In genomic region chr12:82620917-82621316, GRCh38 we compare ENCODE assay signal across 27 cellular contexts.
"Had no signal": no experiment of that assay in that cellular context is flagged by ENCODE, and none has a peak within 500 bp of the region (broad histone marks: within the 10 kb centered on the region; RNA-seq: fewer than 3 reads in every experiment).

No MANE protein-coding gene starts in this region.

- H3K9me3 ChIP-seq: stomach, suprapubic skin, testis, thoracic aorta, thyroid gland, tibial artery, tibial nerve, transverse colon, upper lobe of left lung, upper lobe of right lung, uterus, vagina had no signal

- H3K36me3 ChIP-seq: stomach, suprapubic skin, thoracic aorta, thyroid gland, tibial artery, tibial nerve, transverse colon, upper lobe of left lung, upper lobe of right lung, uterus, vagina had no signal

- ATAC-seq: stimulated activated effector memory CD8-positive, alpha-beta T cell treated with anti-CD3 and anti-CD28 coated beads, Interleukin-12 subunit alpha, Interleukin-12 subunit beta, amount 100 ng/mL, for 72 hours; stimulated activated memory B cell treated with anti-CD40 and anti-IgM and Interleukin-4, amounts not matched to agents 10 μg/mL and 1 μg/mL and 100 μg/mL, for 72 hours; stimulated activated naive B cell treated with anti-CD40 and anti-IgM and Interleukin-4, amounts not matched to agents 10 μg/mL and 1 μg/mL and 100 μg/mL, for 72 hours; stimulated activated naive CD8-positive, alpha-beta T cell treated with anti-CD3 and anti-CD28 coated beads, Interleukin-15, amount 100 ng/mL, for 72 hours; stimulated activated naive CD8-positive, alpha-beta T cell treated with anti-CD3 and anti-CD28 coated beads, Interleukin-15, Interleukin-2, amounts not matched to agents 100 U/mL and 50 U/mL, for 24 hours had no signal

- DNase-seq: stimulated activated CD4-positive, alpha-beta T cell treated with anti-CD3 and anti-CD28 coated beads, Interleukin-2, amount 100 ng/mL, for 48 hours; stimulated activated CD4-positive, alpha-beta T cell treated with anti-CD3 and anti-CD28 coated beads, Interleukin-4, amount 100 ng/mL, for 1 hour; stimulated activated CD4-positive, alpha-beta T cell treated with anti-CD3 and anti-CD28 coated beads, Interleukin-4, amount 100 ng/mL, for 24 hours; stimulated activated CD4-positive, alpha-beta T cell treated with anti-CD3 and anti-CD28 coated beads, Interleukin-4, amount 100 ng/mL, for 4 hours; stimulated activated CD8-positive, alpha-beta memory T cell treated with anti-CD3 and anti-CD28 coated beads, Interleukin-4, amount 100 ng/mL, for 48 hours; stimulated activated naive B cell treated with anti-CD40 and anti-IgM and Interleukin-4, amounts not matched to agents 10 μg/mL and 1 μg/mL and 100 μg/mL, for 72 hours; stimulated activated naive CD4-positive, alpha-beta T cell; stimulated activated naive CD4-positive, alpha-beta T cell treated with Interleukin-2 at 50 U/mL for 16 hours; stimulated activated naive CD8-positive, alpha-beta T cell treated with anti-CD3 and anti-CD28 coated beads, Interleukin-15, amount 100 ng/mL, for 72 hours; stimulated activated naive CD8-positive, alpha-beta T cell treated with anti-CD3 and anti-CD28 coated beads, Interleukin-15, Interleukin-2, amounts not matched to agents 100 U/mL and 50 U/mL, for 24 hours; stomach; substantia nigra; testis; thyroid gland; tibial artery; transverse colon; trophoblast cell; upper lobe of left lung; upper lobe of right lung; uterus had no signal

- H3K4me1 ChIP-seq: suprapubic skin, testis, tibial artery, tibial nerve, transverse colon, upper lobe of left lung, upper lobe of right lung, uterus, vagina had no signal

- H3K4me3 ChIP-seq: stomach, suprapubic skin, testis, thoracic aorta, thyroid gland, tibial artery, tibial nerve, transverse colon, upper lobe of left lung, upper lobe of right lung, uterus, vagina had no signal

- H3K27me3 ChIP-seq: stomach, suprapubic skin, testis, thyroid gland, tibial artery, tibial nerve, transverse colon, upper lobe of left lung, upper lobe of right lung, uterus, vagina had no signal

- FAIRE-seq: urothelium cell line had no signal

- H3K27ac ChIP-seq: stomach, suprapubic skin, testis, thoracic aorta, thyroid gland, tibial artery, tibial nerve, transverse colon, upper lobe of left lung, upper lobe of right lung, uterus, vagina had no signal
